Comparison of ENCODE assay signal across 13 cellular contexts in the genomic region with DNA sequence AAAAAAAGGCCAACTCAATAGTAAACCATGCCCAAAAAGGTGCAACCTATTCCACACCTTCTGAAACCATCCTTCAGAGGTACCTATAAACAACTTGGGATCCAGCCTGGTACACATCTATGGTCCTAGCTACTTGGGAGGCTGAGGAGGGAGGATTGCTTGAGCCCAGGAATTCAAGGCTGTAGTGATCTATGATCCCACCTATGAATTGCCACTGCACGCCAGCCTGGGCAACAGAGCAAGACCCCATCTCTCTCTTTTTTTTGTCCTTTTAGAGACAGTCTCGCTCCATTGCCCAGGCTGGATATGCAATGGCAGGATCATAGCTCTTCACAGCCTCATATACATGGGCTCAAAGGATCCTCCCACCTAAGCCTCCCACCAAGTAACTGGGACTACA. TPM values are rescaled to one million over a fixed set of nuclear protein-coding genes. Genes with fewer than 3 reads are reported as not detected.
DNase-seq lines count a peak whose midpoint lies in the region; ATAC-seq and TF ChIP-seq lines count a peak whose summit lies in the region.
"Had no signal": no experiment of that assay in that cellular context is flagged by ENCODE, and none has a peak within 500 bp of the region (broad histone marks: within the 10 kb centered on the region; RNA-seq: fewer than 3 reads in every experiment).

No MANE protein-coding gene starts in this region.

- intact Hi-C loops in left cardiac atrium (cut with DNase I) = no loop called here

- H3K27ac ChIP-seq in right atrium auricular region (peak overlapping the region; percentile 42 to 43), HEK293 (ENCODE audit: extremely low read depth, low read depth, low read length) (no peak overlapping the region), thoracic aorta (peak overlapping the region; percentile 23 to 50)
- H3K27ac ChIP-seq: C4-2B had no signal

- POLR2A ChIA-PET in HEK293 (lab: Yijun Ruan, JAX) (interaction anchor here (0.6 kb wide), 1 partner anchor 23 kb away, joined by 4 read pairs; no protein-coding TSS in a partner anchor), WTC11 (lab: Charles Lee) (no interaction called here)

- CTCF ChIA-PET in HEK293 (lab: Yijun Ruan, JAX) = interaction anchor here (0.8 to 1.6 kb wide), 4 partner anchors 13 to 58 kb away, joined by 4 to 7 read pairs (median 6); no protein-coding TSS in a partner anchor
- CTCF ChIA-PET in WTC11 (lab: Charles Lee) = interaction anchor here (1.4 kb wide), 1 partner anchor 17 kb away, joined by 5 read pairs; no protein-coding TSS in a partner anchor

- no peaks in the 10 kb centered on the region for H3K9me3 Mint-ChIP-seq in WTC11
- H3K9me3 Mint-ChIP-seq: CD4-positive, alpha-beta memory T cell had no signal

- H3K4me1 ChIP-seq in right atrium auricular region (peaks cover 0 to 11% of the 10 kb centered on the region in 2 donors), HEK293 (ENCODE audit: control insufficient read depth, insufficient read depth, low read length) (no peaks in the 10 kb centered on the region), thoracic aorta (ENCODE audit: control insufficient read depth in 1 of 2, low read depth in 2 of 2) (peaks cover 10 to 25% of the 10 kb centered on the region in 2 donors)

- ATAC-seq in left cardiac atrium (no peak), WTC11 (no peak), thoracic aorta (ENCODE audit: insufficient number of reproducible peaks, low FRiP score, low read depth) (no peak), HG03354 (IDR thresholded peaks at IDR 0.05; ENCODE audit: poor library complexity, severe bottlenecking, unreplicated experiment) (no peak)

- peaks cover 24% of the 10 kb centered on the region for H3K36me3 Mint-ChIP-seq in WTC11

- no peak for DNase-seq in right atrium auricular region (ENCODE audit: low spot score)
- no peak for DNase-seq in left cardiac atrium
- DNase-seq in WTC11 (ENCODE audit: low spot score) = no peak
- DNase-seq in thoracic aorta (ENCODE audit: low spot score) = no peak
- DNase-seq in stimulated activated CD4-positive, alpha-beta T cell treated with anti-CD3 and anti-CD28 coated beads, Interleukin-15, amount 100 ng/mL, for 24 hours = no peak
- DNase-seq: BE2C; CD4-positive, alpha-beta memory T cell; DMS79 treated with DMSO at 0.1 percent for 48 hours; GDM1 had no signal

- TF ChIP-seq CTCF in right atrium auricular region (IDR thresholded peaks at IDR 0.05) = no peak
- no peak for TF ChIP-seq CTCF in HEK293 (tag by site-specific recombination; IDR thresholded peaks at IDR 0.05)
- no peak for TF ChIP-seq CTCF in WTC11 (IDR thresholded peaks at IDR 0.05)
- TF ChIP-seq CTCF in thoracic aorta (IDR thresholded peaks at IDR 0.05) = no peak

- peaks cover 9% of the 10 kb centered on the region for H3K4me1 Mint-ChIP-seq in WTC11

- H3K27me3 Mint-ChIP-seq in WTC11 (ENCODE audit: low read depth) = no peaks in the 10 kb centered on the region
- H3K27me3 Mint-ChIP-seq: CD4-positive, alpha-beta memory T cell had no signal

- H3K9me3 ChIP-seq in right atrium auricular region (no peaks in the 10 kb centered on the region), HEK293 (ENCODE audit: control insufficient read depth, insufficient read depth, low read depth, low read length) (no peaks in the 10 kb centered on the region), thoracic aorta (no peaks in the 10 kb centered on the region)
- H3K9me3 ChIP-seq: BE2C had no signal

- no peak overlapping the region for H3K27ac Mint-ChIP-seq in WTC11

- H3K36me3 ChIP-seq in right atrium auricular region (peaks cover 10% of the 10 kb centered on the region), HEK293 (ENCODE audit: control insufficient read depth in 2 of 2, insufficient read depth in 1 of 2, low read length in 2 of 2) (peaks cover 0 to 26% of the 10 kb centered on the region in 2 experiments; a peak in 2 of 3 replicates), thoracic aorta (no peaks in the 10 kb centered on the region)
- H3K36me3 ChIP-seq: BE2C had no signal

- H3K4me3 ChIP-seq in right atrium auricular region (no peak overlapping the region), HEK293 (ENCODE audit: low read depth, low read length) (no peak overlapping the region), thoracic aorta (no peak overlapping the region)

- H3K27me3 ChIP-seq in right atrium auricular region (no peaks in the 10 kb centered on the region), thoracic aorta (replicated peaks; ENCODE audit: insufficient read depth) (no peaks in the 10 kb centered on the region)
- H3K27me3 ChIP-seq: BE2C had no signal

- no peak overlapping the region for H3K4me3 Mint-ChIP-seq in WTC11
- H3K4me3 Mint-ChIP-seq: CD4-positive, alpha-beta memory T cell had no signal

TF ChIP-seq in HEK293, 187 proteins besides CTCF, POLR2A, EP300 and RAD21:
- TF ChIP-seq ZEB2 (tag by site-specific recombination; IDR thresholded peaks at IDR 0.05) = no peak
- peak; percentile 60; the same call in 1 of the 2 replicates for TF ChIP-seq ZNF121 (tag by site-specific recombination; IDR thresholded peaks at IDR 0.05)
- TF ChIP-seq EGR2 (tag by site-specific recombination; IDR thresholded peaks at IDR 0.05; ENCODE audit: low read depth) = 0 out of 2 replicates have a peak, but pooled peaks have one; percentile 27
- TF ChIP-seq ZFHX2 (tag by site-specific recombination; conservative IDR thresholded peaks at IDR 0.05) = 0 out of 2 replicates have a peak, but pooled peaks have one; percentile 6
TF ChIP-seq in HEK293: peak in this region for 3.

TF ChIP-seq in WTC11, 78 proteins besides CTCF, POLR2A, EP300 and RAD21:
- no peak for TF ChIP-seq NFYB (CRISPR knock-in tag; conservative IDR thresholded peaks at IDR 0.05; ENCODE audit: low read depth)
- TF ChIP-seq ZNF121 (CRISPR knock-in tag; IDR thresholded peaks at IDR 0.05) = peak; percentile 41; the same call in 1 of the 2 replicates

RNA-seq across cellular contexts. Expression of gene ZSWIM4, which starts 26.0 kb away (rescaled TPM):
- 1 to 10 TPM; 5.7 to 9.8 TPM for total RNA-seq in right atrium auricular region
- 1 to 10 TPM; 3.4 to 7.3 TPM for total RNA-seq in left cardiac atrium
- total RNA-seq in WTC11 (2021) = 33.4 to 35.5 TPM (median 34.2 TPM) in 3 replicates
- total RNA-seq in thoracic aorta = 10 to 100 TPM in 1 of 2 donors, 1 to 10 TPM in 1; 9.5 to 11.8 TPM

RNA-seq across cellular contexts. Expression of gene C19orf53, which starts 47.0 kb away (rescaled TPM):
- total RNA-seq in right atrium auricular region (100 to 1,000 TPM; 272 to 304 TPM), left cardiac atrium (10 to 100 TPM; 82.6 to 83.2 TPM), WTC11 (2021) (102 to 112 TPM (median 110 TPM) in 3 replicates), thoracic aorta (100 to 1,000 TPM; 114 to 128 TPM)

RNA-seq across cellular contexts. Expression of gene NANOS3, which starts 55.6 kb away (rescaled TPM):
- total RNA-seq in right atrium auricular region (not detected), left cardiac atrium (1 to 10 TPM; 1.0 to 1.2 TPM), WTC11 (2021) (0.66 to 1.1 TPM (median 0.71 TPM) in 3 replicates), thoracic aorta (not detected)
- total RNA-seq: CD4-positive, alpha-beta memory T cell; H4 had no signal

RNA-seq across cellular contexts. Expression of gene MRI1, which starts 57.0 kb away (rescaled TPM):
- 10 to 100 TPM; 18.2 to 19.4 TPM for total RNA-seq in right atrium auricular region
- total RNA-seq in left cardiac atrium = 10 to 100 TPM; 15.8 to 16.4 TPM
- 27.9 to 29.9 TPM (median 28.1 TPM) in 3 replicates for total RNA-seq in WTC11 (2021)
- total RNA-seq in thoracic aorta = 10 to 100 TPM; 54.6 to 63.0 TPM
